Comparison of ENCODE assay signal across 10 cellular contexts in the genomic region with DNA sequence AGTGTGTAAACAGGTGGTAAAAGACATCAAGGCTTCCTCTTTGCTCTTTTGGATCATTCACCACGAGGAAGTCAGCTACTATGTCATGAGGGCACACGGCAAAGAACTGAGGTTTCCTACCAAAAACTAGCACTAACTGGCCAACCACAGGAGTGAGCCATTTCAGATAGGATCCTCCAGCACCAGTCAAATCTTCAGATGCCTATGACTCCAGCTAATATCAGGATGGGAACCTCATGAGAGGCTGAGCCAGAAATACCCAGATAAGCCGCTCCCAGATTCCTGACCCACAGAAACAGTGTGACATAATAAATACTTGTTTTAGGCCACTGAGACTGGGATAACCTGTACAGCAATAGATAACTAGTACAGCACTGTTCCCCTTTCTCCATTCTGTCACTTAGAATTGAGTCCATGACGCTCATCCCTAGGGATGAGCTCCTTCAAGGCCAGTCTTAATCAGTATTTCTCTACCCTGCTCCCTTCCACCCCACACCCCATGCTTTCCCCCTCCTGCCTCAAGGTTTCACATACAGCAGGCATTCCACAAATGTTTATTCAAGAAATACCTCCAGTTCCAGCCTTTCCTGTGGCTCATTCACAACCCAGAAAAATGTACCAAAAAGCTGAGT.
DNase-seq lines count a peak whose midpoint lies in the region; ATAC-seq, FAIRE-seq and TF ChIP-seq lines count a peak whose summit lies in the region.
"Had no signal": no experiment of that assay in that cellular context is flagged by ENCODE, and none has a peak within 500 bp of the region (broad histone marks: within the 10 kb centered on the region; RNA-seq: fewer than 3 reads in every experiment).

No MANE protein-coding gene starts in this region.

- FAIRE-seq in bronchial epithelial cell (lab: Jason Lieb, UNC) = no peak

- CTCF ChIA-PET in GM10248 (lab: Yijun Ruan, JAX) = interaction anchor here (1.4 kb wide), 1 partner anchor 10 kb away, joined by 3 read pairs; no protein-coding TSS in a partner anchor

- intact Hi-C loops in Right ventricle myocardium inferior (cut with DNase I) = loop anchor here (5.0 kb wide), 3 partner anchors 36 to 66 kb away; no protein-coding TSS in a partner anchor
- intact Hi-C loops in cardiac septum (cut with DNase I) = no loop called here

- H3K27me3 ChIP-seq in bronchial epithelial cell (ENCODE audit: control insufficient read depth, insufficient read depth, low read length) = no peaks in the 10 kb centered on the region
- H3K27me3 ChIP-seq in kidney epithelial cell (ENCODE audit: control insufficient read depth, insufficient read depth, low read length) = no peaks in the 10 kb centered on the region
- H3K27me3 ChIP-seq: esophagus squamous epithelium had no signal

- TF ChIP-seq CTCF in bronchial epithelial cell (IDR thresholded peaks at IDR 0.05; ENCODE audit: insufficient read depth, low read length, severe bottlenecking) (no peak), kidney epithelial cell (IDR thresholded peaks at IDR 0.05; ENCODE audit: insufficient read depth, low read length, poor library complexity, severe bottlenecking) (no peak), GM10248 (IDR thresholded peaks at IDR 0.05; ENCODE audit: control extremely low read depth, extremely low read depth, low read depth, missing control alignments) (no peak)

- H3K4me3 ChIP-seq in bronchial epithelial cell (ENCODE audit: low read depth, low read length) = no peak overlapping the region
- no peak overlapping the region for H3K4me3 ChIP-seq in kidney epithelial cell (ENCODE audit: low read depth, low read length)
- H3K4me3 ChIP-seq: esophagus squamous epithelium had no signal

- ATAC-seq in Right ventricle myocardium inferior = peak; percentile 23
- no peak for ATAC-seq in HG02642 (IDR thresholded peaks at IDR 0.05; ENCODE audit: poor library complexity, unreplicated experiment)

- H3K36me3 ChIP-seq in bronchial epithelial cell (ENCODE audit: control insufficient read depth, insufficient read depth, low read length) (no peaks in the 10 kb centered on the region), kidney epithelial cell (ENCODE audit: control insufficient read depth, insufficient read depth, low read length) (no peaks in the 10 kb centered on the region)
- H3K36me3 ChIP-seq: esophagus squamous epithelium had no signal

- no peak for DNase-seq in Right ventricle myocardium inferior (ENCODE audit: missing footprints)
- DNase-seq in cardiac septum (ENCODE audit: low spot score) = no peak
- peak; percentile 37 for DNase-seq in bronchial epithelial cell (ENCODE audit: low read depth)
- peak; percentile 35 for DNase-seq in kidney epithelial cell (ENCODE audit: low read depth)
- no peak for DNase-seq in GM10248 (ENCODE audit: extremely low spot score)
- no peak for DNase-seq in NCI-H2107 (lab: John Stamatoyannopoulos, UW)
- DNase-seq in activated naive CD4-positive, alpha-beta T cell treated with anti-CD3 and anti-CD28 coated beads, Interleukin-2, amount 50 U/mL, for 16 hours = no peak
- DNase-seq: activated T-cell treated with anti-CD3 and anti-CD28 coated beads, Interleukin-2, amount 50 U/mL, for 1 hour; esophagus squamous epithelium had no signal

- POLR2A ChIA-PET in GM10248 (lab: Yijun Ruan, JAX) = no interaction called here

Comparison
In these comparisons a context has a peak if more than half of its experiments do, and no peak if none do; other contexts are left out.
1. DNase-seq: peak in bronchial epithelial cell (single experiment) and kidney epithelial cell (single experiment); none in Right ventricle myocardium inferior (single experiment), cardiac septum (single experiment), GM10248 (single experiment), NCI-H2107 (single experiment) and activated naive CD4-positive, alpha-beta T cell treated with anti-CD3 and anti-CD28 coated beads, Interleukin-2, amount 50 U/mL, for 16 hours (single experiment).